Comparison of ENCODE assay signal across 8 cellular contexts in genomic region chr16:391885-392335, GRCh38. TPM values are rescaled to one million over a fixed set of nuclear protein-coding genes. Genes with fewer than 3 reads are reported as not detected.
A peak's percentile ranks its signal among the peaks of the same experiment; 100 is the strongest.
DNase-seq lines count a peak whose midpoint lies in the region; ATAC-seq and TF ChIP-seq lines count a peak whose summit lies in the region.

No MANE protein-coding gene starts in this region.

- CTCF ChIA-PET in PC-9 (lab: Charles Lee), result interaction anchor here (0.9 kb wide), 1 partner anchor 144 kb away, joined by 3 read pairs; no protein-coding TSS in a partner anchor

- DNase-seq in AML-193 (lab: John Stamatoyannopoulos, UW) (peak; percentile 56 to 64), HCEC 1CT (peak; percentile 78), PC-9 (peak; percentile 69 to 82), fibroblast of peridontal ligament (ENCODE audit: extremely low read depth) (peak; percentile 58), posterior cingulate gyrus (peak in 7 of 10 donors; percentile 54 to 95 (median 69)), vagina (ENCODE audit: extremely low spot score in 2 of 2) (no peak)
- DNase-seq in activated T-cell treated with anti-CD3 and anti-CD28 coated beads, Interleukin-2, amount 50 U/mL, for 24 hours, result peak; percentile 89

- BruUV-seq in PC-9 (replicated peaks; lab: Mats Ljungman, UMichigan), result no TSS peak

- H3K36me3 ChIP-seq in PC-9 (ENCODE audit: low read depth) (no peaks in the 10 kb centered on the region), vagina (no peaks in the 10 kb centered on the region)

- no peaks in the 10 kb centered on the region for H3K9me2 ChIP-seq in PC-9 (ENCODE audit: insufficient read depth)

- H3K79me2 ChIP-seq in PC-9 (ENCODE audit: low read depth), result no peaks in the 10 kb centered on the region

- H3K27me3 ChIP-seq in PC-9 (ENCODE audit: insufficient read depth, low read depth) (no peaks in the 10 kb centered on the region), vagina (no peaks in the 10 kb centered on the region)

- no peaks in the 10 kb centered on the region for H3K9me3 ChIP-seq in PC-9 (ENCODE audit: insufficient read depth, low read depth)
- no peaks in the 10 kb centered on the region for H3K9me3 ChIP-seq in vagina

- H3F3A ChIP-seq in PC-9 (ENCODE audit: insufficient read depth, low read depth), result peaks cover 26% of the 10 kb centered on the region

- intact Hi-C loops in PC-9 (cut with micrococcal nuclease; ENCODE audit: unreplicated experiment) (no loop called here), posterior cingulate gyrus (cut with DNase I) (no loop called here), vagina (cut with DNase I) (no loop called here)

- H3K9me3 Mint-ChIP-seq in activated T-cell treated with anti-CD3 and anti-CD28 coated beads, Interleukin-2, amount 50 U/mL, for 24 hours, result no peaks in the 10 kb centered on the region

- H3K27ac ChIP-seq in PC-9, result no peak overlapping the region
- no peak overlapping the region for H3K27ac ChIP-seq in vagina

- POLR2A ChIA-PET in PC-9 (lab: Charles Lee; ENCODE audit: unreplicated experiment), result no interaction called here

- peaks cover 26% of the 10 kb centered on the region for H3K4me1 Mint-ChIP-seq in activated T-cell treated with anti-CD3 and anti-CD28 coated beads, Interleukin-2, amount 50 U/mL, for 24 hours (ENCODE audit: low read depth)

- H3K4me2 ChIP-seq in PC-9, result no peak overlapping the region

- peaks cover 10% of the 10 kb centered on the region for H3K27me3 Mint-ChIP-seq in activated T-cell treated with anti-CD3 and anti-CD28 coated beads, Interleukin-2, amount 50 U/mL, for 24 hours

- H2AFZ ChIP-seq in PC-9, result no peak overlapping the region

- H4K20me1 ChIP-seq in PC-9 (ENCODE audit: insufficient read depth), result no peaks in the 10 kb centered on the region

- H3K36me3 Mint-ChIP-seq in activated T-cell treated with anti-CD3 and anti-CD28 coated beads, Interleukin-2, amount 50 U/mL, for 24 hours (ENCODE audit: low read depth), result no peaks in the 10 kb centered on the region

- H3K4me1 ChIP-seq in PC-9 (replicated peaks; ENCODE audit: insufficient read depth), result peaks cover 7% of the 10 kb centered on the region; the same call in 1 of the 2 replicates
- peaks cover 7% of the 10 kb centered on the region for H3K4me1 ChIP-seq in vagina

- no peak overlapping the region for H3K4me3 ChIP-seq in PC-9
- no peak overlapping the region for H3K4me3 ChIP-seq in vagina

- peak overlapping the region; percentile 29 for H3K4me3 Mint-ChIP-seq in activated T-cell treated with anti-CD3 and anti-CD28 coated beads, Interleukin-2, amount 50 U/mL, for 24 hours

- no peak for TF ChIP-seq POLR2A in vagina (IDR thresholded peaks at IDR 0.05)

- TF ChIP-seq CTCF in PC-9 (conservative IDR thresholded peaks at IDR 0.05) (peak; percentile 87), vagina (IDR thresholded peaks at IDR 0.05) (peak in 2 of 3 experiments; percentile 17 to 41)

- peak overlapping the region; percentile 91 for H3K27ac Mint-ChIP-seq in activated T-cell treated with anti-CD3 and anti-CD28 coated beads, Interleukin-2, amount 50 U/mL, for 24 hours

- no peak for ATAC-seq in GM19324 (IDR thresholded peaks at IDR 0.05; ENCODE audit: low FRiP score, unreplicated experiment)

RNA-seq across cellular contexts. Expression of gene NME4, which starts 5.1 kb away (rescaled TPM):
- total RNA-seq in PC-9 (2021), result 157 and 159 TPM in 2 replicates
- 88.6 TPM for total RNA-seq in vagina

RNA-seq across cellular contexts. Expression of gene DECR2, which starts 9.8 kb away (rescaled TPM):
- total RNA-seq in PC-9 (2021) (65.4 and 78.4 TPM in 2 replicates), vagina (17.9 TPM)

RNA-seq across cellular contexts. Expression of gene PGAP6, which starts 10.1 kb away (rescaled TPM):
- total RNA-seq in PC-9 (2021) (41.4 and 45.6 TPM in 2 replicates), vagina (38.3 TPM)

RNA-seq across cellular contexts. Expression of gene MRPL28, which starts 21.6 kb away (rescaled TPM):
- total RNA-seq in PC-9 (2021), result 130 and 150 TPM in 2 replicates
- 96.5 TPM for total RNA-seq in vagina

RNA-seq across cellular contexts. Expression of gene RAB11FIP3, which starts 33.5 kb away (rescaled TPM):
- 38.4 and 42.4 TPM in 2 replicates for total RNA-seq in PC-9 (2021)
- total RNA-seq in vagina, result 36.6 TPM

Comparison
In these comparisons a context has a peak if more than half of its experiments do, and no peak if none do; other contexts are left out.
1. DNase-seq: peak in AML-193 (2 of 2), HCEC 1CT (single experiment), PC-9 (2 of 2), activated T-cell treated with anti-CD3 and anti-CD28 coated beads, Interleukin-2, amount 50 U/mL, for 24 hours (single experiment), fibroblast of peridontal ligament (single experiment) and posterior cingulate gyrus (7 of 10); none in vagina (0 of 2).